In genomic region chr20:53880108-53880641, GRCh38 we compare ENCODE assay signal across 1 cellular context.
TF ChIP-seq lines count a peak whose summit lies in the region.

No MANE protein-coding gene starts in this region.

TF ChIP-seq in K562, 482 proteins besides CTCF, POLR2A, EP300 and RAD21 (continued from another document):
- peak in 1 of 3 experiments; percentile 90; a peak in 2 of 6 replicates for TF ChIP-seq ZBTB11 (CRISPR knock-in tag; IDR thresholded peaks at IDR 0.05)
- TF ChIP-seq KLF1 (tag; IDR thresholded peaks at IDR 0.05): no peak
